In the genomic region with DNA sequence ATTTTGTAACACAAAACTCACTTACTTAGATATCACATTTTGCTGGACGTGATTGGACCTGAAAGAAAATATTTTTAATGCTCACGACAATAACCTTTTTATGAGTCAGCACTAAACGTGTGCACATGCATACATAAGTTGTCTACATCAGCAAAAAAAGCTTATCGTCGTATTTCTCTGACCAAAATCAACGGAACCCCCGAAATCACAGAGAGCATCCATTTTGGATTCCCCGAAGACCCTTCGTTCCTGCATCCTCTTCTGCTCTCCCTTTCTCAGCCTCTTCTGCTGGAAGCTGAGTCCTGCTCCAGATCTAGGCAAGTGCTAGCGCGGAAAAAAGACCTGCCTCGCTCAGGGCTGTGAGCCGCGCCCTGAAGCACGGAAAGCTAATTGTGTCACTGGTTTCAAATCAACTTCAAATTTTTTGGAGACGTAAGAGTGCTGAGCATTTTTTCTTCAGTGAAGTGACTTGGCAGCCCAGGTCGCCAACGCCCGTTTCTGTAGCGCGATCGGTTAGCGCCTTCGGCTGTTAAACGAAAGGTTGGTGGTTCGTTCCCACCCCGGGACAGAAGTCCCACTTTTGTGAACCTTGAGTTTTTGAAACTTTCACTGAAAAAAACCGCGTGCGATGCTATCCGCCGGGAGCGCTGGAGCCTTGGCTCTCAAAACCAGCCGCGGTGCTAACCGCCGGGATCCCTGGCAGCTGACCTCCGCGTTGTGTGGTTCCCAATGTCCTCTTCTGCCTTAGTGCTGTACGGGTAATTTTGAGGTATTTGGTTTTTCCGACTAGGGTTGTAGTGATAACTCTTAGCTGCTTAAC, we compare ENCODE assay signal across 8 cellular contexts. TPM values are rescaled to one million over a fixed set of nuclear protein-coding genes. Genes with fewer than 3 reads are reported as not detected.
DNase-seq lines count a peak whose midpoint lies in the region; FAIRE-seq and TF ChIP-seq lines count a peak whose summit lies in the region.
"Not testable (repeated sequence)": the region's sequence is repeated elsewhere in the genome, so short reads cannot be mapped to it uniquely, and the experiment has no call there.

No MANE protein-coding gene starts in this region.

- DNase-seq in AG08395 (ENCODE audit: low spot score), result peak; percentile 60
- DNase-seq in HTR-8/SVneo (ENCODE audit: insufficient read length, low spot score), result peak; percentile 34
- not testable (repeated sequence) for DNase-seq in SK-N-SH
- peak; percentile 45 for DNase-seq in activated gamma-delta T cell treated with anti-CD3 and anti-CD28 coated beads, Interleukin-2, amount 50 U/mL, for 16 hours (ENCODE audit: low read depth)
- DNase-seq in fibroblast of gingiva (ENCODE audit: low read depth), result peak; percentile 70
- peak in 1 of 2 experiments; percentile 57 for DNase-seq in mesothelial cell of epicardium (ENCODE audit: low spot score in 2 of 2, unreplicated experiment in 2 of 2)
- peak; percentile 75 for DNase-seq in stimulated activated CD4-positive, alpha-beta T cell treated with anti-CD3 and anti-CD28 coated beads, Interleukin-2, amount 100 ng/mL, for 4 hours (ENCODE audit: low read depth)

- not testable (repeated sequence) for TF ChIP-seq RAD21 in SK-N-SH (IDR thresholded peaks at IDR 0.05; ENCODE audit: low read length)

- H3K4me3 ChIP-seq in SK-N-SH (ENCODE audit: low read depth in 2 of 2, low read length in 1 of 2), result peak overlapping the region; percentile 54

- peak overlapping the region; percentile 81 for H3K4me2 ChIP-seq in SK-N-SH

- TF ChIP-seq CTCF in SK-N-SH (IDR thresholded peaks at IDR 0.05); mesothelial cell of epicardium (IDR thresholded peaks at IDR 0.05; ENCODE audit: unreplicated experiment): not testable (repeated sequence)

- H3K9me3 ChIP-seq in SK-N-SH, result not testable (repeated sequence)

- TF ChIP-seq EP300 in SK-N-SH (IDR thresholded peaks at IDR 0.05; ENCODE audit: borderline replicate concordance in 1 of 2, low read depth in 1 of 2, low read length in 1 of 2), result 0 out of 4 replicates have a peak, but pooled peaks of 1 of the 2 experiments have one; percentile 9

- H3K27ac ChIP-seq in SK-N-SH (ENCODE audit: low read depth in 2 of 2, low read length in 1 of 2), result not testable (repeated sequence)

- H3K27ac Mint-ChIP-seq in mesothelial cell of epicardium, result not testable (repeated sequence)

- H3K9me2 ChIP-seq in SK-N-SH, result not testable (repeated sequence)

- POLR2A ChIA-PET in SK-N-SH (lab: Yijun Ruan, JAX), result not testable (repeated sequence)

- H4K20me1 ChIP-seq in SK-N-SH (ENCODE audit: insufficient read depth), result not testable (repeated sequence)

- CTCF ChIA-PET in SK-N-SH (lab: Yijun Ruan, JAX), result interaction anchor here (0.6 kb wide), 1 partner anchor 124 kb away, joined by 3 read pairs; no protein-coding TSS in a partner anchor

- 3% methylated on average over 28 of the region's 41 CpGs for WGBS in SK-N-SH (ENCODE audit: low lambda C conversion rate)

- peak; percentile 5 for TF ChIP-seq POLR2A in GM19099 (IDR thresholded peaks at IDR 0.05; ENCODE audit: extremely low read depth, insufficient read length, low read depth)

- peaks cover 11% of the 10 kb centered on the region for H3K4me1 Mint-ChIP-seq in mesothelial cell of epicardium

- H3K36me3 Mint-ChIP-seq in mesothelial cell of epicardium, result not testable (repeated sequence)

- peak overlapping the region; percentile 34; the same call in 1 of the 2 replicates for H3K9ac ChIP-seq in SK-N-SH

- H3K4me3 Mint-ChIP-seq in mesothelial cell of epicardium, result peak overlapping the region; percentile 76

- H3K27me3 ChIP-seq in SK-N-SH (ENCODE audit: insufficient read depth), result not testable (repeated sequence)

- H3K79me2 ChIP-seq in SK-N-SH (ENCODE audit: insufficient read depth), result not testable (repeated sequence)

- H3K9me3 Mint-ChIP-seq in mesothelial cell of epicardium, result peaks cover 10% of the 10 kb centered on the region

- H2AFZ ChIP-seq in SK-N-SH (ENCODE audit: low read depth), result peak overlapping the region; percentile 52; the same call in 1 of the 2 replicates

- not testable (repeated sequence) for FAIRE-seq in HTR-8/SVneo (lab: Jason Lieb, UNC)

- H3F3A ChIP-seq in SK-N-SH (replicated peaks; ENCODE audit: insufficient read depth), result not testable (repeated sequence)

- H3K36me3 ChIP-seq in SK-N-SH (replicated peaks in 1 of 2; ENCODE audit: control insufficient read depth in 1 of 2, insufficient read depth in 2 of 2, low read length in 1 of 2), result not testable (repeated sequence)

- H3K27me3 Mint-ChIP-seq in mesothelial cell of epicardium (ENCODE audit: low read depth), result peaks cover 64% of the 10 kb centered on the region

- not testable (repeated sequence) for H3K4me1 ChIP-seq in SK-N-SH (ENCODE audit: control insufficient read depth in 1 of 2, insufficient read depth in 2 of 2, low read depth in 1 of 2, low read length in 1 of 2)

TF ChIP-seq in SK-N-SH, 30 proteins besides CTCF, POLR2A, EP300 and RAD21:
- TF ChIP-seq FOSL2 (IDR thresholded peaks at IDR 0.05; ENCODE audit: borderline replicate concordance, low read depth), result peak; percentile 41; the same call in 1 of the 2 replicates
- TF ChIP-seq TEAD4 (IDR thresholded peaks at IDR 0.05; ENCODE audit: borderline replicate concordance, insufficient read depth), result peak; percentile 68; the same call in 1 of the 2 replicates
- TF ChIP-seq, protein P1, sequence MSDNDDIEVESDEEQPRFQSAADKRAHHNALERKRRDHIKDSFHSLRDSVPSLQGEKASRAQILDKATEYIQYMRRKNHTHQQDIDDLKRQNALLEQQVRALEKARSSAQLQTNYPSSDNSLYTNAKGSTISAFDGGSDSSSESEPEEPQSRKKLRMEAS (IDR thresholded peaks at IDR 0.05; ENCODE audit: low read depth), result peak; percentile 38; the same call in 1 of the 2 replicates

RNA-seq across cellular contexts. Expression of a gene that starts 9.6 kb away (rescaled TPM):
- not detected in 2 replicates for polyA plus RNA-seq in SK-N-SH (2012; rRNA removed)
- polyA plus RNA-seq in SK-N-SH (2012; cell fraction: cytosol; rRNA removed), result not detected in 2 replicates
- polyA plus RNA-seq in SK-N-SH (2012; cell fraction: nucleus; rRNA removed), result not detected in 2 replicates
- not detected in 3 replicates for total RNA-seq in mesothelial cell of epicardium

RNA-seq across cellular contexts. Expression of a gene that starts 41.6 kb away (rescaled TPM):
- 0.05 TPM in 1 of 2 replicates, not detected in the other for polyA plus RNA-seq in SK-N-SH (2012; rRNA removed)
- 0.01 and 0.03 TPM in 2 replicates for polyA plus RNA-seq in SK-N-SH (2012; cell fraction: cytosol; rRNA removed)
- polyA plus RNA-seq in SK-N-SH (2012; cell fraction: nucleus; rRNA removed), result 0.14 and 0.19 TPM in 2 replicates
- total RNA-seq in mesothelial cell of epicardium, result not detected in 3 replicates
